In the genomic region with DNA sequence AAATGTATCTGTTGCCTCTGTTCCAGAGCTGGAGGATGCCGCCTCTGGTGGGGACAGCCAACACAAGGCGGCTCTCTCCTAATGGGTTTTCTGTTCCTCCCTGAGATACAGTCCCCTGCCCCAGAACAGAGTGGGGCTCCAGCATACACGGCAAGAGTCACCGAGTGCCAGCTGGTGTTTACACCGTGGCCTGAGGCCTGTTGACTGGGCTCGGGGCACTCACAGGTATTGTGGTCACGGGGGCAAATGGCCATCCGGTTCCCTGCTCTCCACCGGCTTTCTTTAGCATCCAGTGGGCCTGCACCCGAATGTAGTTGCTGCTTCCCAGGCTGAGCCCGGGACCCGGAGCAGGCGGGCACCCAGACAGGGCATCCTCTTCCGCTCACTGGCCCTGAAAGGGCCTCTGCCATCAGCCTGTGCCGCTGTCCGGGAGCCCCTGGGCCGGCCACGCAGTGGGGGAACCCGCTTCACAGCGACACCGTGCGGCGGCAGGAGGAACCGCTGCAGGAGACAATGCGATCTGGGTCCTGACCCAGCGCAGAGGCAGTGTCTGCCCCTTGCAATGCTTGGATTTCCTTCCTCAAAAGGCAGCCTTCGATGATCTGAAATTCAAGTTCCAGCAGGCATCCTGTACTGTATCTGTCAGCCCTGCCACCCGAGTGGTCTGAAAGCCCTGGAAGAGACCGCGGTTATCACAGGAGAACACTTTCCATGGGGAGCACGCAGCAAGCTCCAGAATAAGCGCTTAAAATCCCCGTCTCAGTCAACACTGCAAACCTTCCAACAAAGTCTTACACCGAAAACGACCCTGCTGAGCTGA, we compare ENCODE assay signal across 9 cellular contexts. TPM values are rescaled to one million over a fixed set of nuclear protein-coding genes. Genes with fewer than 3 reads are reported as not detected.
A peak's percentile ranks its signal among the peaks of the same experiment; 100 is the strongest.
DNase-seq lines count a peak whose midpoint lies in the region; FAIRE-seq and TF ChIP-seq lines count a peak whose summit lies in the region.
"Had no signal": no experiment of that assay in that cellular context is flagged by ENCODE, and none has a peak within 500 bp of the region (broad histone marks: within the 10 kb centered on the region; RNA-seq: fewer than 3 reads in every experiment).

No MANE protein-coding gene starts in this region.

- peak overlapping the region in 1 of 5 experiments; percentile 70 for H3K27ac Mint-ChIP-seq in brain
- H3K27ac Mint-ChIP-seq: stimulated activated naive CD8-positive, alpha-beta T cell treated with anti-CD3 and anti-CD28 coated beads, Interleukin-15, Interleukin-2, amounts not matched to agents 100 ng/mL and 50 ng/mL, for 24 hours had no signal

- no peak overlapping the region for H3K4me3 Mint-ChIP-seq in brain
- H3K4me3 Mint-ChIP-seq: stimulated activated naive CD8-positive, alpha-beta T cell treated with anti-CD3 and anti-CD28 coated beads, Interleukin-15, Interleukin-2, amounts not matched to agents 100 ng/mL and 50 ng/mL, for 24 hours had no signal

- TF ChIP-seq CTCF in VCaP (conservative IDR thresholded peaks at IDR 0.05) (peak; percentile 85), brain (conservative IDR thresholded peaks at IDR 0.05) (peak; percentile 81 to 94)

- DNase-seq in COLO829 (ENCODE audit: low spot score): peak; percentile 52
- DNase-seq in HTR-8/SVneo (ENCODE audit: insufficient read length, low spot score): peak; percentile 83
- DNase-seq in islet precursor cell: peak; percentile 81
- peak; percentile 64 for DNase-seq in stimulated activated CD4-positive, alpha-beta T cell treated with anti-CD3 and anti-CD28 coated beads, Interleukin-4, amount 100 ng/mL, for 1 hour
- no peak for DNase-seq in mesenteric fat pad (ENCODE audit: low spot score)
- DNase-seq in NCI-H1105 (lab: John Stamatoyannopoulos, UW): no peak

- H3K9me3 Mint-ChIP-seq in brain: no peaks in the 10 kb centered on the region
- H3K9me3 Mint-ChIP-seq: stimulated activated naive CD8-positive, alpha-beta T cell treated with anti-CD3 and anti-CD28 coated beads, Interleukin-15, Interleukin-2, amounts not matched to agents 100 ng/mL and 50 ng/mL, for 24 hours had no signal

- H3K4me1 Mint-ChIP-seq in brain: peaks cover 18% of the 10 kb centered on the region

- peak; percentile 76 for FAIRE-seq in HTR-8/SVneo (lab: Jason Lieb, UNC)

- no peak overlapping the region for H3K27ac ChIP-seq in VCaP

- H3K36me3 Mint-ChIP-seq in brain: no peaks in the 10 kb centered on the region

- peaks cover 27% of the 10 kb centered on the region for H3K27me3 Mint-ChIP-seq in brain

RNA-seq across cellular contexts. Expression of gene KRTAP5-5, which starts 0.9 kb away (rescaled TPM):
- not detected for polyA plus RNA-seq in brain (ENCODE audit: insufficient read depth, low read depth, low replicate concordance)
- total RNA-seq in mesenteric fat pad: not detected

RNA-seq across cellular contexts. Expression of gene KRTAP5-4, which starts 6.8 kb away (rescaled TPM):
- not detected for polyA plus RNA-seq in brain (ENCODE audit: insufficient read depth, low read depth, low replicate concordance)
- not detected for total RNA-seq in mesenteric fat pad

RNA-seq across cellular contexts. Expression of gene KRTAP5-3, which starts 20.5 kb away (rescaled TPM):
- not detected for polyA plus RNA-seq in brain (ENCODE audit: insufficient read depth, low read depth, low replicate concordance)
- not detected for total RNA-seq in mesenteric fat pad

RNA-seq across cellular contexts. Expression of gene KRTAP5-2, which starts 30.6 kb away (rescaled TPM):
- polyA plus RNA-seq in brain (ENCODE audit: insufficient read depth, low read depth, low replicate concordance): not detected
- not detected for total RNA-seq in mesenteric fat pad

RNA-seq across cellular contexts. Expression of gene KRTAP5-1, which starts 43.6 kb away (rescaled TPM):
- not detected for polyA plus RNA-seq in brain (ENCODE audit: insufficient read depth, low read depth, low replicate concordance)
- not detected for total RNA-seq in mesenteric fat pad

Comparison
In these comparisons a context has a peak if more than half of its experiments do, and no peak if none do; other contexts are left out.
1. DNase-seq: peak in COLO829 (single experiment), HTR-8/SVneo (single experiment), islet precursor cell (single experiment) and stimulated activated CD4-positive, alpha-beta T cell treated with anti-CD3 and anti-CD28 coated beads, Interleukin-4, amount 100 ng/mL, for 1 hour (single experiment); none in mesenteric fat pad (single experiment) and NCI-H1105 (single experiment).